13 cellular contexts compared by ENCODE assay signal in genomic region chr1:173097001-173097400, GRCh38. TPM values are rescaled to one million over a fixed set of nuclear protein-coding genes. Genes with fewer than 3 reads are reported as not detected.
"Had no signal": no experiment of that assay in that cellular context is flagged by ENCODE, and none has a peak within 500 bp of the region (broad histone marks: within the 10 kb centered on the region; RNA-seq: fewer than 3 reads in every experiment).

No MANE protein-coding gene starts in this region.

- H3K79me2 ChIP-seq: hepatocyte had no signal

- H3K27ac ChIP-seq: dorsolateral prefrontal cortex, esophagus squamous epithelium, gastroesophageal sphincter, hepatocyte, right atrium auricular region, tibial nerve had no signal

- H3K36me3 ChIP-seq: esophagus squamous epithelium, gastroesophageal sphincter, right atrium auricular region, tibial nerve had no signal

- DNase-seq: activated CD4-positive, alpha-beta T cell treated with anti-CD3 and anti-CD28 coated beads, Interleukin-2, amount 50 U/mL, for 1 hour; activated naive CD4-positive, alpha-beta T cell treated with anti-CD3 and anti-CD28 coated beads, Interleukin-2, amount 50 U/mL, for 16 hours; activated T-cell treated with anti-CD3 and anti-CD28 coated beads, Interleukin-2, amount 50 U/mL, for 1 hour; dorsolateral prefrontal cortex; esophagus squamous epithelium; stimulated activated naive B cell treated with anti-CD40 and anti-IgM and Interleukin-4, amounts not matched to agents 10 μg/mL and 1 μg/mL and 100 μg/mL, for 72 hours; T-helper 2 cell had no signal

- H3K9me3 ChIP-seq: esophagus squamous epithelium, gastroesophageal sphincter, right atrium auricular region, tibial nerve had no signal

- H3K4me2 ChIP-seq: hepatocyte had no signal

- H3K27me3 ChIP-seq: dorsolateral prefrontal cortex, esophagus squamous epithelium, gastroesophageal sphincter, hepatocyte, right atrium auricular region, tibial nerve had no signal

- H3K4me1 ChIP-seq: esophagus squamous epithelium, gastroesophageal sphincter, right atrium auricular region, tibial nerve had no signal

- H3K4me3 ChIP-seq: dorsolateral prefrontal cortex, esophagus squamous epithelium, gastroesophageal sphincter, hepatocyte, right atrium auricular region, tibial nerve had no signal

- H2AFZ ChIP-seq: hepatocyte had no signal

RNA-seq across cellular contexts. Expression of gene TNFSF18, which starts 46.3 kb away (rescaled TPM):
- total RNA-seq: kidney epithelial cell, right atrium auricular region, tibial nerve had no signal
- polyA plus RNA-seq: hepatocyte, liver had no signal
